Comparison of ENCODE assay signal across 18 cellular contexts in genomic region chr15:26656080-26656479, GRCh38.
A peak's percentile ranks its signal among the peaks of the same experiment; 100 is the strongest.
DNase-seq lines count a peak whose midpoint lies in the region; ATAC-seq, FAIRE-seq and TF ChIP-seq lines count a peak whose summit lies in the region.
"Had no signal": no experiment of that assay in that cellular context is flagged by ENCODE, and none has a peak within 500 bp of the region (broad histone marks: within the 10 kb centered on the region; RNA-seq: fewer than 3 reads in every experiment).

No MANE protein-coding gene starts in this region.

- no peak overlapping the region for H2BK15ac ChIP-seq in H1 (ENCODE audit: low read length)

- H2AK5ac ChIP-seq in H1 (ENCODE audit: low read depth, low read length) = no peak overlapping the region

- H3K4me3 ChIP-seq in H1 (ENCODE audit: extremely low read depth in 1 of 4, insufficient read depth in 2 of 4, low read depth in 3 of 4, low read length in 4 of 4) (no peak overlapping the region), hepatocyte (no peak overlapping the region), colonic mucosa (no peak overlapping the region)
- H3K4me3 ChIP-seq: GM23248 had no signal

- no peak for TF ChIP-seq CTCF in VCaP (conservative IDR thresholded peaks at IDR 0.05)
- TF ChIP-seq CTCF in H1 (IDR thresholded peaks at IDR 0.05; ENCODE audit: control extremely low read depth in 1 of 3, insufficient read depth in 1 of 3, low read depth in 1 of 3, low read length in 3 of 3) = no peak
- TF ChIP-seq CTCF in hepatocyte (IDR thresholded peaks at IDR 0.05; ENCODE audit: poor library complexity) = no peak
- no peak for TF ChIP-seq CTCF in colonic mucosa (IDR thresholded peaks at IDR 0.05)

- ATAC-seq in HG03175 (IDR thresholded peaks at IDR 0.05; ENCODE audit: unreplicated experiment) = no peak
- no peak for ATAC-seq in GM21786 (IDR thresholded peaks at IDR 0.05; ENCODE audit: unreplicated experiment)

- DNase-seq in H1 (ENCODE audit: low read depth in 1 of 2, low spot score in 2 of 2) (no peak), hepatocyte (ENCODE audit: low spot score) (peak; percentile 15), colonic mucosa (no peak), dermis blood vessel endothelial cell (no peak)
- DNase-seq: C1 segment of cervical spinal cord; Calu3; CD4-positive, alpha-beta memory T cell; COR-L47; DMS53; DND-41; GM23248; H7; HCEC 1CT had no signal

- H3K4ac ChIP-seq in H1 (replicated peaks; ENCODE audit: insufficient read length, low read depth, low read length) = no peak overlapping the region

- peak overlapping the region; percentile 49 for H3K27ac ChIP-seq in VCaP
- H3K27ac ChIP-seq in H1 (ENCODE audit: low read depth, low read length) = 0 out of 2 replicates have a peak overlapping the region, but pooled peaks have one; percentile 19
- no peak overlapping the region for H3K27ac ChIP-seq in hepatocyte
- no peak overlapping the region for H3K27ac ChIP-seq in colonic mucosa
- H3K27ac ChIP-seq: GM23248 had no signal

- H3K79me2 ChIP-seq in H1 (ENCODE audit: control insufficient read depth in 1 of 2, insufficient read depth in 2 of 2, low read length in 2 of 2) = peaks cover 0 to 65% of the 10 kb centered on the region in 2 experiments; a peak in 2 of 4 replicates
- no peaks in the 10 kb centered on the region for H3K79me2 ChIP-seq in hepatocyte

- no peak overlapping the region for H2AFZ ChIP-seq in H1 (ENCODE audit: low read length)
- no peak overlapping the region for H2AFZ ChIP-seq in hepatocyte
- H2AFZ ChIP-seq: GM23248 had no signal

- no peaks in the 10 kb centered on the region for H3K23me2 ChIP-seq in H1 (ENCODE audit: low read depth, low read length)

- H3K9me2 ChIP-seq in hepatocyte (replicated peaks; ENCODE audit: insufficient read depth) = no peaks in the 10 kb centered on the region

- H4K20me1 ChIP-seq in H1 (replicated peaks in 1 of 2; ENCODE audit: control insufficient read depth in 1 of 2, insufficient read depth in 2 of 2, low read length in 2 of 2) (peaks cover 0 to 1% of the 10 kb centered on the region in 2 experiments), hepatocyte (ENCODE audit: insufficient read depth, poor library complexity, severe bottlenecking) (no peaks in the 10 kb centered on the region)

- H3K18ac ChIP-seq in H1 (ENCODE audit: extremely low read depth, low read length) = no peak overlapping the region

- H3K9me3 ChIP-seq in H1 (ENCODE audit: insufficient read depth in 2 of 2, low read depth in 1 of 2, low read length in 1 of 2) = 0 out of 4 replicates have a peak, but pooled peaks cover 0 to 3% of the 10 kb centered on the region in 2 experiments
- no peaks in the 10 kb centered on the region for H3K9me3 ChIP-seq in hepatocyte (ENCODE audit: low read depth)
- no peaks in the 10 kb centered on the region for H3K9me3 ChIP-seq in colonic mucosa

- H2BK20ac ChIP-seq in H1 (ENCODE audit: low read length) = no peak overlapping the region

- TF ChIP-seq POLR2A in H1 (IDR thresholded peaks at IDR 0.05; ENCODE audit: control extremely low read depth in 1 of 2, low read depth in 2 of 2, low read length in 2 of 2) = no peak

- H3K4me2 ChIP-seq in H1 (ENCODE audit: insufficient read depth in 1 of 2, low read depth in 2 of 2, low read length in 2 of 2) (no peak overlapping the region), hepatocyte (no peak overlapping the region)

- intact Hi-C loops in colonic mucosa (cut with DNase I) = no loop called here

- H3K36me3 ChIP-seq in H1 (ENCODE audit: control insufficient read depth in 2 of 4, insufficient read depth in 4 of 4, low read length in 3 of 4) = no peaks in the 10 kb centered on the region
- no peaks in the 10 kb centered on the region for H3K36me3 ChIP-seq in hepatocyte (replicated peaks; ENCODE audit: insufficient read depth, low read depth)
- H3K36me3 ChIP-seq in colonic mucosa = no peaks in the 10 kb centered on the region

- no peak for TF ChIP-seq EP300 in H1 (IDR thresholded peaks at IDR 0.05; ENCODE audit: borderline replicate concordance in 1 of 2, low read depth in 2 of 2, low read length in 2 of 2)

- H3K14ac ChIP-seq in H1 (ENCODE audit: insufficient read length) = no peak overlapping the region

- FAIRE-seq in H1 (lab: Jason Lieb, UNC) = no peak
- FAIRE-seq: G401.6, GM12892 had no signal

- H4K5ac ChIP-seq in H1 (ENCODE audit: insufficient read length, low read depth, low read length) = no peak overlapping the region

- no peak overlapping the region for H3K56ac ChIP-seq in H1 (replicated peaks; ENCODE audit: insufficient read length, low read depth, low read length)

- H3K4me1 ChIP-seq in H1 (replicated peaks in 1 of 4; ENCODE audit: control insufficient read depth in 3 of 4, insufficient read depth in 4 of 4, low read length in 3 of 4) = peaks cover 5 to 13% (median 7%) of the 10 kb centered on the region in 4 experiments; a peak in 5 of 7 replicates
- no peaks in the 10 kb centered on the region for H3K4me1 ChIP-seq in hepatocyte (ENCODE audit: insufficient read depth)
- H3K4me1 ChIP-seq in colonic mucosa = no peaks in the 10 kb centered on the region

- H3K27me3 ChIP-seq in H1 (replicated peaks in 1 of 4; ENCODE audit: control insufficient read depth in 3 of 4, extremely low read depth in 1 of 4, insufficient read depth in 3 of 4, low read length in 3 of 4) (no peaks in the 10 kb centered on the region), hepatocyte (no peaks in the 10 kb centered on the region), colonic mucosa (no peaks in the 10 kb centered on the region)

- H2BK5ac ChIP-seq in H1 (ENCODE audit: low read depth, low read length) = no peak overlapping the region

- H2BK12ac ChIP-seq in H1 (ENCODE audit: low read depth, low read length) = no peak overlapping the region

- H3K9ac ChIP-seq in H1 (replicated peaks in 1 of 4; ENCODE audit: extremely low read depth in 1 of 4, low read depth in 3 of 4, low read length in 3 of 4) (no peak overlapping the region), colonic mucosa (ENCODE audit: low read depth in 2 of 2, low read length in 2 of 2) (no peak overlapping the region)
- H3K9ac ChIP-seq: GM23248 had no signal

- CTCF ChIA-PET in H1 (lab: Charles Lee; ENCODE audit: partially characterized antibody) = interaction anchor here (0.7 to 1.3 kb wide), 3 partner anchors 9 to 560 kb away, joined by 3 to 4 read pairs (median 3); no protein-coding TSS in a partner anchor

- no peak overlapping the region for H3K23ac ChIP-seq in H1 (ENCODE audit: insufficient read length)

- no peak overlapping the region for H4K91ac ChIP-seq in H1 (replicated peaks; ENCODE audit: insufficient read length, low read length)

- H2BK120ac ChIP-seq in H1 (replicated peaks; ENCODE audit: low read depth, low read length) = no peak overlapping the region

- no peak for TF ChIP-seq RAD21 in H1 (IDR thresholded peaks at IDR 0.05 in 1 of 2, conservative IDR thresholded peaks at IDR 0.05 in 1 of 2; ENCODE audit: low read depth in 2 of 2, low read length in 2 of 2)

- H4K8ac ChIP-seq in H1 (ENCODE audit: extremely low read depth, insufficient read depth, low read length) = no peak overlapping the region

- POLR2A ChIA-PET in H1 (lab: Charles Lee; ENCODE audit: partially characterized antibody) = no interaction called here

- H3K79me1 ChIP-seq in H1 (ENCODE audit: low read depth, low read length) = peaks cover 4% of the 10 kb centered on the region; the same call in 1 of the 2 replicates

- WGBS in H1 (ENCODE audit: extremely low coverage in 1 of 2, insufficient coverage in 1 of 2, insufficient read length in 1 of 2, insufficient replicate concordance in 2 of 2, low coverage in 1 of 2, low lambda C conversion rate in 2 of 2, missing lambda C conversion rate in 1 of 2), 2 experiments = 91% methylated on average over 6 of the region's 6 CpGs; no CpG with 5 or more reads in 1 of the 2 experiments
- WGBS in hepatocyte (ENCODE audit: low lambda C conversion rate, missing lambda C conversion rate) = 72% methylated on average over 6 of the region's 6 CpGs

TF ChIP-seq in H1, 55 proteins besides CTCF, POLR2A, EP300 and RAD21:
- TF ChIP-seq NANOG (IDR thresholded peaks at IDR 0.05; ENCODE audit: insufficient read depth, low read depth, low read length, poor library complexity, severe bottlenecking) (no peak), ASH2L (IDR thresholded peaks at IDR 0.05; ENCODE audit: low read length) (no peak), KDM1A (IDR thresholded peaks at IDR 0.05; ENCODE audit: borderline replicate concordance, low read length) (no peak), KDM4A (IDR thresholded peaks at IDR 0.05; ENCODE audit: low read depth, low read length, severe bottlenecking) (no peak), PHF8 (conservative IDR thresholded peaks at IDR 0.05; ENCODE audit: low read depth, low read length) (no peak)
- TF ChIP-seq, protein P1, sequence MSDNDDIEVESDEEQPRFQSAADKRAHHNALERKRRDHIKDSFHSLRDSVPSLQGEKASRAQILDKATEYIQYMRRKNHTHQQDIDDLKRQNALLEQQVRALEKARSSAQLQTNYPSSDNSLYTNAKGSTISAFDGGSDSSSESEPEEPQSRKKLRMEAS (IDR thresholded peaks at IDR 0.05) = no peak

Comparison
In these comparisons a context has a peak if more than half of its experiments do, and no peak if none do; other contexts are left out.
1. H3K27ac ChIP-seq: peak in VCaP (single experiment) and H1 (single experiment); none in hepatocyte (single experiment) and colonic mucosa (single experiment).